ENCODE assay signal across 25 cellular contexts in genomic region chr1:45258059-45258650, GRCh38. TPM values are rescaled to one million over a fixed set of nuclear protein-coding genes. Genes with fewer than 3 reads are reported as not detected.
DNase-seq lines count a peak whose midpoint lies in the region; ATAC-seq and TF ChIP-seq lines count a peak whose summit lies in the region.
"Had no signal": no experiment of that assay in that cellular context is flagged by ENCODE, and none has a peak within 500 bp of the region (broad histone marks: within the 10 kb centered on the region; RNA-seq: fewer than 3 reads in every experiment).

No MANE protein-coding gene starts in this region.

- no peak overlapping the region for H3K4me3 Mint-ChIP-seq in nephron progenitor cell
- H3K4me3 Mint-ChIP-seq: CD4-positive, alpha-beta memory T cell; HFFc6; IgD-negative memory B cell had no signal

- TF ChIP-seq CTCF in HCT116 (IDR thresholded peaks at IDR 0.05 in 2 of 3, conservative IDR thresholded peaks at IDR 0.05 in 1 of 3; ENCODE audit: borderline replicate concordance in 1 of 3, insufficient read depth in 1 of 3, low read depth in 2 of 3, low read length in 2 of 3) (no peak), nephron progenitor cell (IDR thresholded peaks at IDR 0.05) (no peak)

- no peak for ATAC-seq in HCT116

- no peak for DNase-seq in HCT116 (ENCODE audit: low read depth, low spot score)
- DNase-seq in OCI-M1 (lab: John Stamatoyannopoulos, UW): peak; percentile 7
- DNase-seq in DMS153 (lab: John Stamatoyannopoulos, UW): no peak
- no peak for DNase-seq in RPMI8226
- DNase-seq in nephron progenitor cell: no peak
- DNase-seq: AML-193; C1 segment of cervical spinal cord; CD4-positive, alpha-beta memory T cell; COR-L47; DMS79; GF-D8; H7; HFFc6; NCI-H1105; NCI-H146; NCI-H1930; NCI-H2107; NCI-H524; NCI-H748 treated with DMSO at 0.1 percent for 48 hours; SHP77; T-helper 1 cell had no signal

- TF ChIP-seq RAD21 in HCT116 (IDR thresholded peaks at IDR 0.05; ENCODE audit: low read depth): no peak

- intact Hi-C loops in HCT116 (cut with micrococcal nuclease): no loop called here

- no peak overlapping the region for H2AFZ ChIP-seq in HCT116 (ENCODE audit: low read depth, low read length, poor library complexity, severe bottlenecking)

- H3K9me3 Mint-ChIP-seq in nephron progenitor cell: peaks cover 50% of the 10 kb centered on the region

- BruUV-seq in HCT116 (replicated peaks; lab: Mats Ljungman, UMichigan): no TSS peak

- H3K27me3 Mint-ChIP-seq in nephron progenitor cell (ENCODE audit: low read depth, poor library complexity): peaks cover 6% of the 10 kb centered on the region

- TF ChIP-seq POLR2A in HCT116 (IDR thresholded peaks at IDR 0.05; ENCODE audit: borderline replicate concordance, extremely low read depth, insufficient read depth, insufficient read length): no peak

- no peaks in the 10 kb centered on the region for H3K4me1 Mint-ChIP-seq in nephron progenitor cell
- H3K4me1 Mint-ChIP-seq: CD4-positive, alpha-beta memory T cell; IgD-negative memory B cell had no signal

- H4K20me1 ChIP-seq in BLaER1: no peaks in the 10 kb centered on the region
- H4K20me1 ChIP-seq in HCT116 (ENCODE audit: insufficient read depth): no peaks in the 10 kb centered on the region

- H3K27me3 ChIP-seq in BLaER1 (no peaks in the 10 kb centered on the region), HCT116 (ENCODE audit: insufficient read depth, low read length) (no peaks in the 10 kb centered on the region)

- no peaks in the 10 kb centered on the region for H3K79me2 ChIP-seq in HCT116 (ENCODE audit: insufficient read depth, low read length)

- H3K36me3 ChIP-seq in BLaER1 (peaks cover 6% of the 10 kb centered on the region; the same call in 1 of the 2 replicates), HCT116 (ENCODE audit: control insufficient read depth in 1 of 2, insufficient read depth in 2 of 2, low read length in 2 of 2) (no peaks in the 10 kb centered on the region)

- no peaks in the 10 kb centered on the region for H3K9me2 ChIP-seq in HCT116 (ENCODE audit: insufficient read depth)

- CTCF ChIA-PET in HCT116 (lab: Charles Lee): no interaction called here

- RAD21 ChIA-PET in HCT116 (lab: Charles Lee; ENCODE audit: low non-redundant PET in 1 of 2, low total read pairs in 2 of 2, uncharacterized antibody in 2 of 2, unreplicated experiment in 2 of 2): no interaction called here

- H3K27ac ChIP-seq in BLaER1: no peak overlapping the region
- H3K27ac ChIP-seq in HCT116 (ENCODE audit: low read depth, low read length): no peak overlapping the region
- H3K27ac ChIP-seq: RWPE1 had no signal

- no peak overlapping the region for H3K27ac Mint-ChIP-seq in nephron progenitor cell
- H3K27ac Mint-ChIP-seq: CD4-positive, alpha-beta memory T cell; HFFc6; IgD-negative memory B cell had no signal

- peaks cover 5% of the 10 kb centered on the region for H3K36me3 Mint-ChIP-seq in nephron progenitor cell (ENCODE audit: low read depth)
- H3K36me3 Mint-ChIP-seq: IgD-negative memory B cell had no signal

- H3K9me3 ChIP-seq in BLaER1: peaks cover 59% of the 10 kb centered on the region
- H3K9me3 ChIP-seq in HCT116 (ENCODE audit: control insufficient read depth in 1 of 2, insufficient read depth in 1 of 2, low read depth in 1 of 2, low read length in 2 of 2): peaks cover 10 to 16% of the 10 kb centered on the region in 2 experiments; a peak in 2 of 4 replicates
- H3K9me3 ChIP-seq in iPS-18c (ENCODE audit: control insufficient read depth, insufficient read depth, low read length): peaks cover 16% of the 10 kb centered on the region

- H3K9ac ChIP-seq in BLaER1: no peak overlapping the region
- no peak overlapping the region for H3K9ac ChIP-seq in HCT116 (ENCODE audit: low read length)

- no peak overlapping the region for H3K4me2 ChIP-seq in BLaER1
- H3K4me2 ChIP-seq in HCT116 (ENCODE audit: low read length): no peak overlapping the region

- POLR2A ChIA-PET in HCT116 (lab: Charles Lee): no interaction called here

- no peaks in the 10 kb centered on the region for H3K4me1 ChIP-seq in BLaER1
- no peaks in the 10 kb centered on the region for H3K4me1 ChIP-seq in HCT116 (ENCODE audit: control insufficient read depth in 1 of 2, insufficient read depth in 2 of 2, low read length in 2 of 2)

- H3K4me3 ChIP-seq in BLaER1: 0 out of 2 replicates have a peak overlapping the region, but pooled peaks have one; percentile 9
- no peak overlapping the region for H3K4me3 ChIP-seq in HCT116 (replicated peaks in 1 of 2; ENCODE audit: low read depth in 1 of 2, low read length in 2 of 2)
- peak overlapping the region; percentile 15; the same call in 1 of the 2 replicates for H3K4me3 ChIP-seq in iPS-18c (ENCODE audit: insufficient read depth, low read depth, low read length)

TF ChIP-seq in HCT116, 20 proteins besides CTCF, POLR2A, EP300 and RAD21:
- TF ChIP-seq ELF1 (IDR thresholded peaks at IDR 0.05; ENCODE audit: borderline replicate concordance, low read depth): no peak
- peak; percentile 69; the same call in 1 of the 2 replicates for TF ChIP-seq CBX3 (IDR thresholded peaks at IDR 0.05; ENCODE audit: low read depth)

RNA-seq across cellular contexts. Expression of gene ZSWIM5, which starts 51.8 kb away (rescaled TPM):
- total RNA-seq in HCT116 (2021; ENCODE audit: unreplicated experiment): 1.1 TPM
- 0.70 and 1.3 TPM in 2 replicates for polyA plus RNA-seq in HCT116 (2012)

Comparison
In these comparisons a context has a peak if more than half of its experiments do, and no peak if none do; other contexts are left out.
1. H3K4me3 ChIP-seq: peak in BLaER1 (single experiment) and iPS-18c (single experiment); none in HCT116 (0 of 2).